In the genomic region with DNA sequence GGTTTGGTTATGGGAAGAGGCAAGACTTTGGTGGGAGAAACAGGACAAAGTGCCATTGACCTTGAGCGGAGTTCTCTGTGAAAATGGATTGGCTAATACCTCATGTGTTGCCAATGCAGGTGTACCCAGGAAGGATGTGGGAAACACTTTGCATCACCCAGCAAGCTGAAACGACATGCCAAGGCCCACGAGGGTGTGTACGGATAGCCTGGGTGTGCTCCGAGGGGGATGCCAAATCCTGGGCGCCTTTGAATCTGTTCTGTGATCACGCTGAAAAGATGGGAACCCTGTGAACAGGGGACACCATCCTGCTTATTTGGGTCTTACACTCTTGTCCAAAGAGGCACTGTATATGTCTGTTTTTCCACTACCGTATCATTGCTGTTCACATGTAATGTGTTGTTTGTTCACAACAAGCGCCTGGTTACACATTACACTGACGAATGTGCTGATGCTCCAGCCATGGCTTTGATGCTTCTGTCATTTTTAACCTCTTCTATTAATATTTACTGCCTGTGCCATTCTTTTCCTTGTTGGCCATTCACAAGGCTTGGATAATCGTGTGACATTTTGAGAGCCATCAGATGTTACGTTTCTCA, we compare ENCODE assay signal across 26 cellular contexts. TPM values are rescaled to one million over a fixed set of nuclear protein-coding genes. Genes with fewer than 3 reads are reported as not detected.
DNase-seq lines count a peak whose midpoint lies in the region; ATAC-seq and TF ChIP-seq lines count a peak whose summit lies in the region.
"Had no signal": no experiment of that assay in that cellular context is flagged by ENCODE, and none has a peak within 500 bp of the region (broad histone marks: within the 10 kb centered on the region; RNA-seq: fewer than 3 reads in every experiment).

No MANE protein-coding gene starts in this region.

- no peaks in the 10 kb centered on the region for H3K27me3 ChIP-seq in neutrophil
- H3K27me3 ChIP-seq: BLaER1 treated with 17β-estradiol and CSF1 and Interleukin-3, amounts not matched to agents 10 nM and 100 nM; esophagus muscularis mucosa; hepatocyte; left lung; testis; uterus had no signal

- H3K36me3 ChIP-seq in neutrophil, result peaks cover 47% of the 10 kb centered on the region
- H3K36me3 ChIP-seq: uterus had no signal

- H3K27ac Mint-ChIP-seq in activated naive CD4-positive, alpha-beta T cell treated with anti-CD3 and anti-CD28 coated beads for 36 hours, result peak overlapping the region; percentile 78
- peak overlapping the region in 2 of 3 donors; percentile 46 to 64 for H3K27ac Mint-ChIP-seq in IgD-negative memory B cell
- H3K27ac Mint-ChIP-seq in activated naive CD8-positive, alpha-beta T cell, result peak overlapping the region; percentile 89
- H3K27ac Mint-ChIP-seq: endodermal cell had no signal

- intact Hi-C loops in activated naive CD4-positive, alpha-beta T cell treated with anti-CD3 and anti-CD28 coated beads for 36 hours (cut with micrococcal nuclease), result no loop called here

- no peaks in the 10 kb centered on the region for H3K9me3 Mint-ChIP-seq in activated naive CD4-positive, alpha-beta T cell treated with anti-CD3 and anti-CD28 coated beads for 36 hours
- H3K9me3 Mint-ChIP-seq in IgD-negative memory B cell, result no peaks in the 10 kb centered on the region
- no peaks in the 10 kb centered on the region for H3K9me3 Mint-ChIP-seq in activated naive CD8-positive, alpha-beta T cell (ENCODE audit: low read depth)
- H3K9me3 Mint-ChIP-seq: endodermal cell; T-helper 1 cell treated with Interleukin-12 subunit alpha and Interleukin-12 subunit beta and Interleukin-4 antibody, amounts not matched to agents 30 μg/mL and 1 μg/mL, for 36 hours had no signal

- no peak for DNase-seq in activated naive CD4-positive, alpha-beta T cell treated with anti-CD3 and anti-CD28 coated beads for 36 hours
- DNase-seq in activated naive CD4-positive, alpha-beta T cell treated with anti-CD3 and anti-CD28 coated beads, Interleukin-2, amount 50 U/mL, for 16 hours, result no peak
- DNase-seq in G401 (ENCODE audit: low spot score), result no peak
- no peak for DNase-seq in stimulated activated CD4-positive, alpha-beta T cell treated with anti-CD3 and anti-CD28 coated beads, Interleukin-2, amount 100 ng/mL, for 24 hours
- DNase-seq: ACHN, amniotic stem cell, EL, endodermal cell, HCEC 1CT, left lung, mesendoderm, NCI-H1092 treated with DMSO at 0.1 percent for 48 hours, NCI-H1930, NCI-H2227 treated with DMSO at 0.1 percent for 48 hours, RPMI8226, small intestine, testis, uterus had no signal

- H3K27me3 Mint-ChIP-seq in activated naive CD4-positive, alpha-beta T cell treated with anti-CD3 and anti-CD28 coated beads for 36 hours (ENCODE audit: low read depth), result no peaks in the 10 kb centered on the region
- no peaks in the 10 kb centered on the region for H3K27me3 Mint-ChIP-seq in IgD-negative memory B cell
- H3K27me3 Mint-ChIP-seq in activated naive CD8-positive, alpha-beta T cell, result no peaks in the 10 kb centered on the region

- TF ChIP-seq CTCF in neutrophil (IDR thresholded peaks at IDR 0.05), result no peak

- H3K36me3 Mint-ChIP-seq in activated naive CD4-positive, alpha-beta T cell treated with anti-CD3 and anti-CD28 coated beads for 36 hours (ENCODE audit: low read depth), result peaks cover 50% of the 10 kb centered on the region
- H3K36me3 Mint-ChIP-seq in IgD-negative memory B cell, result peaks cover 12% of the 10 kb centered on the region
- peaks cover 26% of the 10 kb centered on the region for H3K36me3 Mint-ChIP-seq in activated naive CD8-positive, alpha-beta T cell

- CTCF ChIA-PET in activated naive CD4-positive, alpha-beta T cell treated with anti-CD3 and anti-CD28 coated beads for 36 hours (lab: Charles Lee), result interaction anchor here (0.5 to 1.7 kb wide), 3 partner anchors 10 to 70 kb away, joined by 3 to 4 read pairs (median 3); no protein-coding TSS in a partner anchor

- in situ Hi-C loops in G401 (cut with HindIII; ENCODE audit: low sequenced_read_pairs), result no loop called here

- H3K4me3 ChIP-seq in neutrophil (ENCODE audit: low read depth in 1 of 2, low read length in 1 of 2), result no peak overlapping the region
- H3K4me3 ChIP-seq: BLaER1 treated with 17β-estradiol and CSF1 and Interleukin-3, amounts not matched to agents 10 nM and 100 nM; esophagus muscularis mucosa; hepatocyte; left lung; testis; uterus had no signal

- no peak for ATAC-seq in activated CD4-positive, CD25-positive, alpha-beta regulatory T cell treated with anti-CD3 and anti-CD28 coated beads, Interleukin-2, amount 50 U/mL, for 24 hours
- ATAC-seq: left lung had no signal

- H3K27ac ChIP-seq in neutrophil, result peak overlapping the region; percentile 74
- H3K27ac ChIP-seq: BLaER1 treated with 17β-estradiol and CSF1 and Interleukin-3, amounts not matched to agents 10 nM and 100 nM; esophagus muscularis mucosa; hepatocyte; testis; uterus had no signal

- H3K4me3 Mint-ChIP-seq in activated naive CD4-positive, alpha-beta T cell treated with anti-CD3 and anti-CD28 coated beads for 36 hours, result no peak overlapping the region
- H3K4me3 Mint-ChIP-seq in IgD-negative memory B cell, result no peak overlapping the region
- peak overlapping the region; percentile 32 for H3K4me3 Mint-ChIP-seq in activated naive CD8-positive, alpha-beta T cell
- H3K4me3 Mint-ChIP-seq: endodermal cell; T-helper 1 cell treated with Interleukin-12 subunit alpha and Interleukin-12 subunit beta and Interleukin-4 antibody, amounts not matched to agents 30 μg/mL and 1 μg/mL, for 36 hours had no signal

- peaks cover 37% of the 10 kb centered on the region for H3K4me1 Mint-ChIP-seq in activated naive CD4-positive, alpha-beta T cell treated with anti-CD3 and anti-CD28 coated beads for 36 hours (ENCODE audit: low read depth)
- peaks cover 6 to 22% (median 11%) of the 10 kb centered on the region in 3 donors for H3K4me1 Mint-ChIP-seq in IgD-negative memory B cell
- peaks cover 61% of the 10 kb centered on the region for H3K4me1 Mint-ChIP-seq in activated naive CD8-positive, alpha-beta T cell (ENCODE audit: low read depth)
- H3K4me1 Mint-ChIP-seq: endodermal cell had no signal

- H3K9me3 ChIP-seq in neutrophil, result no peaks in the 10 kb centered on the region
- H3K9me3 ChIP-seq: BLaER1 treated with 17β-estradiol and CSF1 and Interleukin-3, amounts not matched to agents 10 nM and 100 nM; esophagus muscularis mucosa; left lung; testis; uterus had no signal

- peaks cover 50 to 55% of the 10 kb centered on the region in 2 experiments for H3K4me1 ChIP-seq in neutrophil (ENCODE audit: control insufficient read depth in 1 of 2, insufficient read depth in 1 of 2, low read depth in 1 of 2, low read length in 1 of 2)
- H3K4me1 ChIP-seq: testis, uterus had no signal

RNA-seq across cellular contexts. Expression of gene GTF3A, which starts 8.3 kb away (rescaled TPM):
- 100 to 1,000 TPM; 303 to 314 TPM for total RNA-seq in activated naive CD4-positive, alpha-beta T cell treated with anti-CD3 and anti-CD28 coated beads for 36 hours
- polyA plus RNA-seq in IgD-negative memory B cell, result 484 TPM
- total RNA-seq in G401 (2014; rRNA removed; shearing (Covaris generic)), result 189 and 243 TPM in 2 replicates

RNA-seq across cellular contexts. Expression of gene MTIF3, which starts 17.7 kb away (rescaled TPM):
- total RNA-seq in activated naive CD4-positive, alpha-beta T cell treated with anti-CD3 and anti-CD28 coated beads for 36 hours, result 10 to 100 TPM; 34.0 to 42.1 TPM
- 110 TPM for polyA plus RNA-seq in IgD-negative memory B cell
- 35.3 and 71.5 TPM in 2 replicates for total RNA-seq in G401 (2014; rRNA removed; shearing (Covaris generic))
